Comparison of ENCODE assay signal across 14 cellular contexts in genomic region chr6:151257984-151258445, GRCh38. TPM values are rescaled to one million over a fixed set of nuclear protein-coding genes. Genes with fewer than 3 reads are reported as not detected.
DNase-seq lines count a peak whose midpoint lies in the region; TF ChIP-seq lines count a peak whose summit lies in the region.
"Had no signal": no experiment of that assay in that cellular context is flagged by ENCODE, and none has a peak within 500 bp of the region (broad histone marks: within the 10 kb centered on the region; RNA-seq: fewer than 3 reads in every experiment).

No MANE protein-coding gene starts in this region.

- no peak overlapping the region for H4K8ac ChIP-seq in mesendoderm (ENCODE audit: low read depth, low read length)

- no peak overlapping the region for H3K9ac ChIP-seq in mesendoderm (ENCODE audit: low read length)
- H3K9ac ChIP-seq: parathyroid adenoma had no signal

- H3K27ac Mint-ChIP-seq in CD8-positive, alpha-beta memory T cell, result no peak overlapping the region
- H3K27ac Mint-ChIP-seq: activated naive CD8-positive, alpha-beta T cell had no signal

- H3K56ac ChIP-seq in mesendoderm (ENCODE audit: low read length), result peak overlapping the region; percentile 34

- H2BK5ac ChIP-seq in mesendoderm (ENCODE audit: low read length), result no peak overlapping the region

- no peak overlapping the region for H2BK15ac ChIP-seq in mesendoderm (replicated peaks; ENCODE audit: low read depth)

- peak; percentile 52 for DNase-seq in RPMI7951 (ENCODE audit: low read depth)
- DNase-seq in dedifferentiated amniotic fluid mesenchymal stem cell (ENCODE audit: extremely low spot score), result peak; percentile 39
- no peak for DNase-seq in mesendoderm
- DNase-seq in tibial artery, result no peak
- no peak for DNase-seq in cerebellar nuclear complex (lab: John Stamatoyannopoulos, UW)
- no peak for DNase-seq in COR-L47 (lab: John Stamatoyannopoulos, UW)
- DNase-seq in CD8-positive, alpha-beta memory T cell, result no peak
- DNase-seq: dermis blood vessel endothelial cell, midbrain, NCI-H187 treated with DMSO at 0.1 percent for 48 hours, NCI-H526 treated with DMSO at 0.1 percent for 48 hours, T-helper 2 cell had no signal

- no peak overlapping the region for H3K18ac ChIP-seq in mesendoderm (ENCODE audit: low read length)

- no peak overlapping the region for H4K5ac ChIP-seq in mesendoderm (ENCODE audit: low read length)

- no peaks in the 10 kb centered on the region for H3K4me1 Mint-ChIP-seq in CD8-positive, alpha-beta memory T cell

- no peaks in the 10 kb centered on the region for H3K9me3 ChIP-seq in tibial artery
- no peaks in the 10 kb centered on the region for H3K9me3 ChIP-seq in CD8-positive, alpha-beta memory T cell (ENCODE audit: low read length)

- H2BK120ac ChIP-seq in mesendoderm (ENCODE audit: low read depth, low read length), result no peak overlapping the region

- no peak overlapping the region for H3K23ac ChIP-seq in mesendoderm (ENCODE audit: low read length)

- no peak overlapping the region for H3K4me2 ChIP-seq in mesendoderm (ENCODE audit: low read length)

- H3K4me3 ChIP-seq in mesendoderm (ENCODE audit: low read length) (no peak overlapping the region), tibial artery (no peak overlapping the region)
- H3K4me3 ChIP-seq in CD8-positive, alpha-beta memory T cell (ENCODE audit: low read length), result no peak overlapping the region

- peaks cover 8% of the 10 kb centered on the region for H3K79me1 ChIP-seq in mesendoderm (ENCODE audit: low read length)

- H3K4me1 ChIP-seq in mesendoderm (ENCODE audit: control insufficient read depth, low read depth, low read length) (no peaks in the 10 kb centered on the region), tibial artery (peaks cover 0 to 76% (median 11%) of the 10 kb centered on the region in 4 donors)
- no peaks in the 10 kb centered on the region for H3K4me1 ChIP-seq in CD8-positive, alpha-beta memory T cell (ENCODE audit: insufficient read depth, low read length)
- H3K4me1 ChIP-seq: parathyroid adenoma had no signal

- H3K4ac ChIP-seq in mesendoderm (ENCODE audit: low read depth, low read length), result no peak overlapping the region

- intact Hi-C loops in tibial artery (cut with DNase I; ENCODE audit: low total_unique reads), result no loop called here

- WGBS in mesendoderm (ENCODE audit: extremely low coverage, insufficient coverage, low lambda C conversion rate), result no CpG with 5 or more reads among the region's 4 CpGs

- POLR2A ChIA-PET in CD8-positive, alpha-beta memory T cell (lab: Charles Lee), result no interaction called here

- H3K36me3 ChIP-seq in mesendoderm (ENCODE audit: control insufficient read depth, insufficient read depth, low read length) (no peaks in the 10 kb centered on the region), tibial artery (no peaks in the 10 kb centered on the region)
- H3K36me3 ChIP-seq in CD8-positive, alpha-beta memory T cell (ENCODE audit: insufficient read depth, low read length), result no peaks in the 10 kb centered on the region

- TF ChIP-seq CTCF in tibial artery (IDR thresholded peaks at IDR 0.05), result no peak

- CTCF ChIA-PET in CD8-positive, alpha-beta memory T cell (lab: Charles Lee), result interaction anchor here (1.5 kb wide), 1 partner anchor 67 kb away, joined by 4 read pairs; no protein-coding TSS in a partner anchor

- no peak overlapping the region for H2AK5ac ChIP-seq in mesendoderm (ENCODE audit: low read length)

- no peak overlapping the region for H3K4me3 Mint-ChIP-seq in CD8-positive, alpha-beta memory T cell
- H3K4me3 Mint-ChIP-seq: activated naive CD8-positive, alpha-beta T cell had no signal

- H3K9me3 Mint-ChIP-seq in CD8-positive, alpha-beta memory T cell, result peaks cover 0 to 1% (median 0%) of the 10 kb centered on the region in 5 donors

- H3K36me3 Mint-ChIP-seq in CD8-positive, alpha-beta memory T cell, result no peaks in the 10 kb centered on the region
- H3K36me3 Mint-ChIP-seq: activated naive CD8-positive, alpha-beta T cell had no signal

- peaks cover 4 to 13% of the 10 kb centered on the region in 2 donors for H3K27me3 Mint-ChIP-seq in CD8-positive, alpha-beta memory T cell

- H3K27ac ChIP-seq in mesendoderm (ENCODE audit: low read depth, low read length) (no peak overlapping the region), tibial artery (peak overlapping the region; percentile 68)
- H3K27ac ChIP-seq in CD8-positive, alpha-beta memory T cell (ENCODE audit: low read depth, low read length), result no peak overlapping the region
- H3K27ac ChIP-seq: parathyroid adenoma had no signal

- no peaks in the 10 kb centered on the region for H3K27me3 ChIP-seq in mesendoderm (ENCODE audit: insufficient read depth, low read length, poor library complexity)
- no peaks in the 10 kb centered on the region for H3K27me3 ChIP-seq in tibial artery
- H3K27me3 ChIP-seq in CD8-positive, alpha-beta memory T cell (ENCODE audit: insufficient read depth, low read length, poor library complexity, severe bottlenecking), result no peaks in the 10 kb centered on the region

- peaks cover 8% of the 10 kb centered on the region for H3K79me2 ChIP-seq in mesendoderm (ENCODE audit: control insufficient read depth, insufficient read depth, low read length)
- H3K79me2 ChIP-seq: parathyroid adenoma had no signal

RNA-seq across cellular contexts. Expression of gene AKAP12, which starts 18.2 kb away (rescaled TPM):
- 37.3 and 38.9 TPM in 2 replicates for total RNA-seq in RPMI7951 (2014; rRNA removed; shearing (Covaris generic))
- polyA plus RNA-seq in mesendoderm (2013, experiment 1 of 2), result 33.8 TPM
- polyA plus RNA-seq in mesendoderm (2013, experiment 2 of 2), result 34.4 TPM
- total RNA-seq in CD8-positive, alpha-beta memory T cell, result 1 to 10 TPM; 1.1 to 1.3 TPM
- 0.03 TPM for polyA plus RNA-seq in CD8-positive, alpha-beta memory T cell

Comparison
In these comparisons a context has a peak if more than half of its experiments do, and no peak if none do; other contexts are left out.
1. DNase-seq: peak in RPMI7951 (single experiment) and dedifferentiated amniotic fluid mesenchymal stem cell (single experiment); none in mesendoderm (single experiment), tibial artery (0 of 2), cerebellar nuclear complex (0 of 2), COR-L47 (single experiment) and CD8-positive, alpha-beta memory T cell (0 of 5).
2. H3K27ac ChIP-seq: peak in tibial artery (2 of 2); none in mesendoderm (single experiment) and CD8-positive, alpha-beta memory T cell (single experiment).
3. RNA of gene AKAP12, which starts 18.2 kb away (total RNA-seq): 37.3 to 38.9 TPM in RPMI7951; 1.1 to 1.3 TPM in CD8-positive, alpha-beta memory T cell; every median in the first group is over 10 times any median in the second.